ENCODE assay signal across 1 cellular context in the genomic region with DNA sequence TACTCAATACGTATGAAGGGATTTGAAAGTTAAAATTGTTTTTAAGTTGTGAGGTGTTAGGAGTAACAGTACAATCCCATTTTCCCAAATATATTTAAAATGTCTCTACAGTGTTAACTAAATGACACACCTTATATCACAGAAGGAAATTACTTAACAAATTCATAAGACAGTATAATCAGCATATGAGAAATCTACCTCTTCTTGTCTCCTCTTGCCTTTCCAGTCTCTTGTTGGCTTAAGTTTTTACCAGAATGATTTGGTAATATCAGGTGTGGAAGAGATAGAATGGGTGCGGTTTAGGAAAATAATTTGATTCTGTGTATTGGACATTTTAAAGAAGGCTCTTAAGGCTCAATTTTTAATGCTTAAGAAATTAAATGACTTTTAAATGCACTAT.
TF ChIP-seq lines count a peak whose summit lies in the region.

No MANE protein-coding gene starts in this region.

TF ChIP-seq in endothelial cell of umbilical vein, 7 proteins besides CTCF, POLR2A, EP300 and RAD21:
- TF ChIP-seq MYC (IDR thresholded peaks at IDR 0.05; ENCODE audit: low read depth, low read length), result no peak
- TF ChIP-seq, protein P1, sequence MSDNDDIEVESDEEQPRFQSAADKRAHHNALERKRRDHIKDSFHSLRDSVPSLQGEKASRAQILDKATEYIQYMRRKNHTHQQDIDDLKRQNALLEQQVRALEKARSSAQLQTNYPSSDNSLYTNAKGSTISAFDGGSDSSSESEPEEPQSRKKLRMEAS (IDR thresholded peaks at IDR 0.05; ENCODE audit: insufficient read depth, insufficient read length), result no peak
- TF ChIP-seq EZH2 (IDR thresholded peaks at IDR 0.05; ENCODE audit: borderline replicate concordance, low read depth, low read length, severe bottlenecking), result no peak
- TF ChIP-seq GATA2 (IDR thresholded peaks at IDR 0.05; ENCODE audit: insufficient read depth, insufficient read length, low read depth, low read length), result no peak
- TF ChIP-seq JUN (IDR thresholded peaks at IDR 0.05; ENCODE audit: borderline replicate concordance, insufficient read depth, insufficient read length, low read depth), result no peak
- TF ChIP-seq POLR2AphosphoS5 (IDR thresholded peaks at IDR 0.05; ENCODE audit: insufficient read depth, low read depth, low read length), result no peak
- TF ChIP-seq FOS (IDR thresholded peaks at IDR 0.05; ENCODE audit: borderline replicate concordance, insufficient read depth, low read length), result no peak
